ENCODE assay signal across 16 cellular contexts in the genomic region with DNA sequence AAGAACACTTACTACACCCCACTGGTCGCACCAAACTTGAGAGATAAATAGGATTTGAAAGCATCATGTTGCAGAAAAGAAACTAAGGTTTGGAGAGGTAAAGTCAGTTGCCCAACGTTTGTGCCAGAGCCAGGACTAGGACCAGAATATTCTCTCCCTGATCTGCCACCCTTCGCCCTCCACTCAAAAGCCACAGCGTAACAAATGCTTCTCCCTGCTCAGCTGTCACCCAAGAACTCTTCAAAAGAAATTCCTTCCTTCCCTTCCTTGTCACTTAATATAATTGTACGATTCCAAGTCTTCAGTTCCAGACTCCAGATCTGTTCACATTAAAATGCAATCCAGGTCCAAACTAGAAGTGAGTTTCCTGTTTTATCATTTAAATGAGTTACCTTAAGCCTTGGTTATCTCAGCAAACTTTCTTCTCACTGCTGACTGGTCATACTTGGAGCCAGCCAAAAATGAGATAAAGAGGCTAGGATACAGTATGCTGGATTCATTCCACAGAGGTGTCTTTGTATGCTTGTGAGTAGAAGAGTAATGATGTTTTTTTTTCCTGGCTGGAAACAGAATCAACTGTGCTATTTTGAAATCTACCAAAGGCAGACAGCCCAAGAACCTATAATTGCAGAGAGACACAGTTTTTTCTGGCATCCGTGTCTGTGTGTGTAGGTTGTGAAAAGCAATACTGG. TPM values are rescaled to one million over a fixed set of nuclear protein-coding genes. Genes with fewer than 3 reads are reported as not detected.
A peak's percentile ranks its signal among the peaks of the same experiment; 100 is the strongest.
DNase-seq lines count a peak whose midpoint lies in the region; FAIRE-seq and TF ChIP-seq lines count a peak whose summit lies in the region.
"Had no signal": no experiment of that assay in that cellular context is flagged by ENCODE, and none has a peak within 500 bp of the region (broad histone marks: within the 10 kb centered on the region; RNA-seq: fewer than 3 reads in every experiment).

No MANE protein-coding gene starts in this region.

- H3K4me3 Mint-ChIP-seq in chondrocyte (ENCODE audit: unreplicated experiment): no peak overlapping the region

- no peaks in the 10 kb centered on the region for H3K36me3 Mint-ChIP-seq in chondrocyte (ENCODE audit: low read depth)

- DNase-seq in GM19239 (ENCODE audit: insufficient read length, low spot score): no peak
- no peak for DNase-seq in chondrocyte (ENCODE audit: low spot score)
- peak; percentile 49 for DNase-seq in kidney glomerular epithelial cell (lab: John Stamatoyannopoulos, UW)
- peak; percentile 47 for DNase-seq in skeletal muscle cell (ENCODE audit: low read depth)
- no peak for DNase-seq in NCI-H526 (lab: John Stamatoyannopoulos, UW)
- no peak for DNase-seq in COR-L47 (lab: John Stamatoyannopoulos, UW)
- DNase-seq in HCEC 1CT: no peak
- DNase-seq in H54 (ENCODE audit: insufficient read length, low spot score): no peak
- DNase-seq: activated gamma-delta T cell treated with Interleukin-2 at 50 U/mL for 16 hours, cerebellar nuclear complex, EL, occipital lobe had no signal

- H3K4me1 Mint-ChIP-seq in chondrocyte (ENCODE audit: low read depth): peaks cover 10% of the 10 kb centered on the region

- H3K27ac Mint-ChIP-seq in chondrocyte (ENCODE audit: unreplicated experiment): peak overlapping the region; percentile 9

- no peak overlapping the region for H3K4me3 ChIP-seq in skeletal muscle cell (ENCODE audit: low read depth, low read length)
- H3K4me3 ChIP-seq: BLaER1, SJSA1 had no signal

- peak; percentile 31 for FAIRE-seq in GM19239 (lab: Jason Lieb, UNC)
- FAIRE-seq in H54 (lab: Jason Lieb, UNC): no peak
- FAIRE-seq: endothelial cell of umbilical vein, GM12892 had no signal

- TF ChIP-seq POLR2A in H54 (IDR thresholded peaks at IDR 0.05; ENCODE audit: low read depth, low read length): no peak

- H3K27me3 Mint-ChIP-seq in chondrocyte (ENCODE audit: low read depth): no peaks in the 10 kb centered on the region

- no peak for TF ChIP-seq CTCF in chondrocyte (IDR thresholded peaks at IDR 0.05)

- peaks cover 3% of the 10 kb centered on the region for H3K9me3 Mint-ChIP-seq in chondrocyte (ENCODE audit: low read depth)

RNA-seq across cellular contexts. Expression of a gene that starts 12.8 kb away (rescaled TPM):
- 83.6 to 87.6 TPM (median 85.0 TPM) in 3 replicates for total RNA-seq in chondrocyte

Comparison
In these comparisons a context has a peak if more than half of its experiments do, and no peak if none do; other contexts are left out.
1. DNase-seq: peak in kidney glomerular epithelial cell (single experiment) and skeletal muscle cell (single experiment); none in GM19239 (single experiment), chondrocyte (single experiment), NCI-H526 (0 of 2), COR-L47 (single experiment), HCEC 1CT (single experiment) and H54 (single experiment).